ENCODE assay signal across 11 cellular contexts in the genomic region with DNA sequence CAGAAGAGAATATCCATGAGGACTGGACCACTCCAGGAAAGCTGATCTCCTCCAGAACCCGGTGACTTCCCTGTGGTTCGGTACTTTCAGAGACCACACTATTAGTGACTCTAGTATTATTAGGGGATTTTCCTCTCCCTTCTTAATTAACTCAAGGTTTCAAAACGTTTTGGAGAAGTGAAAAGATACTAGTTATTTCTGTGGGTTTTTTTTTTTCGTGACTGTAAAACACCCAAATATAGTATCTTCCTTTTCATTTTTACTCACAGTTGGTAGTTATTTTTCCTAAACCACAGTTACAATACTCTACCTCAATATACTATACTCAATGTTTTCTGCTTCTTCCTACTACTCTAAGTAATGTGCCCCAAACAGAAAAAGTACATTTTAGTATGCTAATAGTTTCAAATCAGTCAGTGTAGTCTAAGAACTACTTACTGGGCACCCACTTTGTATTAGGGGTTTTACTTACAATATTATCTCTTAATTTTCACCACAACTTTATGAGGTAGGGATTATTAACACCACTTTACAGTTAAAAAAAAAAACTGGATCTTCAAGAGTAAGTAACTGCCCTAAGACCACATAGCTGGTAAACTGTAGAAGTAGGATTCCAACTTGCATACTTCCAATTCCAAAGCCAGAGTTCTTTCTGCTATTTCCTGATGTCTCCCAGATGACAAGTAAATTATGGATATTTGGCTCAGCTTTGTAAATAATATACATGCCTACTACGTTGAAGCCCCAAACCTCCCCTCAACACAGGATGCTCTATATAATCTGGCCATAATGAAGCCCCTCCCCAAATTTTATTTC. TPM values are rescaled to one million over a fixed set of nuclear protein-coding genes. Genes with fewer than 3 reads are reported as not detected.
A peak's percentile ranks its signal among the peaks of the same experiment; 100 is the strongest.
DNase-seq lines count a peak whose midpoint lies in the region; ATAC-seq and TF ChIP-seq lines count a peak whose summit lies in the region.
"Had no signal": no experiment of that assay in that cellular context is flagged by ENCODE, and none has a peak within 500 bp of the region (broad histone marks: within the 10 kb centered on the region; RNA-seq: fewer than 3 reads in every experiment).

No MANE protein-coding gene starts in this region.

- peaks cover 67% of the 10 kb centered on the region for H3K4me1 Mint-ChIP-seq in activated CD4-positive, alpha-beta T cell treated with anti-CD3 and anti-CD28 coated beads for 36 hours
- H3K4me1 Mint-ChIP-seq in stimulated activated effector memory CD8-positive, alpha-beta T cell treated with anti-CD3 and anti-CD28 coated beads, Interleukin-12 subunit alpha, Interleukin-12 subunit beta, amount 100 ng/mL, for 72 hours: peaks cover 33% of the 10 kb centered on the region

- WGBS in stomach, 5 donors: 55 to 72% (median 62%) methylated on average over 5 of the region's 5 CpGs

- no peaks in the 10 kb centered on the region for H3K27me3 ChIP-seq in stomach

- no peak for TF ChIP-seq EP300 in stomach (IDR thresholded peaks at IDR 0.05)

- peak; percentile 38 for ATAC-seq in activated CD4-positive, alpha-beta T cell treated with anti-CD3 and anti-CD28 coated beads for 36 hours
- ATAC-seq in GM21825 (IDR thresholded peaks at IDR 0.05; ENCODE audit: unreplicated experiment) (peak; percentile 57), HG03558 (IDR thresholded peaks at IDR 0.05; ENCODE audit: extremely low read depth, unreplicated experiment) (peak; percentile 53)
- ATAC-seq in stimulated activated effector memory CD8-positive, alpha-beta T cell treated with anti-CD3 and anti-CD28 coated beads, Interleukin-12 subunit alpha, Interleukin-12 subunit beta, amount 100 ng/mL, for 72 hours: peak; percentile 72

- no peaks in the 10 kb centered on the region for H3K9me3 Mint-ChIP-seq in activated CD4-positive, alpha-beta T cell treated with anti-CD3 and anti-CD28 coated beads for 36 hours (ENCODE audit: low read depth)
- H3K9me3 Mint-ChIP-seq in stimulated activated effector memory CD8-positive, alpha-beta T cell treated with anti-CD3 and anti-CD28 coated beads, Interleukin-12 subunit alpha, Interleukin-12 subunit beta, amount 100 ng/mL, for 72 hours: no peaks in the 10 kb centered on the region
- H3K9me3 Mint-ChIP-seq: activated T-cell treated with anti-CD3 and anti-CD28 coated beads, Interleukin-2, amount 50 U/mL, for 4 hours had no signal

- no peak for DNase-seq in activated CD4-positive, alpha-beta T cell treated with anti-CD3 and anti-CD28 coated beads for 36 hours
- DNase-seq in activated CD4-positive, alpha-beta T cell treated with anti-CD3 and anti-CD28 coated beads, Interleukin-2, amount 50 U/mL, for 48 hours: no peak
- no peak for DNase-seq in stimulated activated effector memory CD8-positive, alpha-beta T cell treated with anti-CD3 and anti-CD28 coated beads, Interleukin-12 subunit alpha, Interleukin-12 subunit beta, amount 100 ng/mL, for 72 hours (ENCODE audit: low spot score in 2 of 2)
- DNase-seq in stomach: no peak
- no peak for DNase-seq in COLO668 (lab: John Stamatoyannopoulos, UW; ENCODE audit: unreplicated experiment)
- DNase-seq in dedifferentiated amniotic fluid mesenchymal stem cell (ENCODE audit: extremely low spot score): no peak
- DNase-seq: activated T-cell treated with anti-CD3 and anti-CD28 coated beads, Interleukin-2, amount 50 U/mL, for 4 hours; NK-92 treated with Interleukin-12 subunit alpha and Interleukin-12 subunit beta, amount 100 ng/mL, for 24 hours had no signal

- H3K27ac ChIP-seq in stomach: no peak overlapping the region

- CTCF ChIA-PET in activated CD4-positive, alpha-beta T cell treated with anti-CD3 and anti-CD28 coated beads for 36 hours (lab: Charles Lee): no interaction called here

- TF ChIP-seq POLR2A in stomach (IDR thresholded peaks at IDR 0.05): no peak

- no peak overlapping the region for H3K4me3 Mint-ChIP-seq in activated CD4-positive, alpha-beta T cell treated with anti-CD3 and anti-CD28 coated beads for 36 hours
- H3K4me3 Mint-ChIP-seq in stimulated activated effector memory CD8-positive, alpha-beta T cell treated with anti-CD3 and anti-CD28 coated beads, Interleukin-12 subunit alpha, Interleukin-12 subunit beta, amount 100 ng/mL, for 72 hours: peak overlapping the region; percentile 22
- H3K4me3 Mint-ChIP-seq: activated T-cell treated with anti-CD3 and anti-CD28 coated beads, Interleukin-2, amount 50 U/mL, for 4 hours; neural crest cell had no signal

- H3K36me3 ChIP-seq in stomach: no peaks in the 10 kb centered on the region

- peaks cover 2% of the 10 kb centered on the region for H3K36me3 Mint-ChIP-seq in activated CD4-positive, alpha-beta T cell treated with anti-CD3 and anti-CD28 coated beads for 36 hours (ENCODE audit: low read depth)
- no peaks in the 10 kb centered on the region for H3K36me3 Mint-ChIP-seq in stimulated activated effector memory CD8-positive, alpha-beta T cell treated with anti-CD3 and anti-CD28 coated beads, Interleukin-12 subunit alpha, Interleukin-12 subunit beta, amount 100 ng/mL, for 72 hours

- no peak overlapping the region for H3K4me3 ChIP-seq in stomach

- H3K4me1 ChIP-seq in stomach: no peaks in the 10 kb centered on the region

- intact Hi-C loops in activated CD4-positive, alpha-beta T cell treated with anti-CD3 and anti-CD28 coated beads for 36 hours (cut with DNase I, micrococcal nuclease): loop anchor here (2.0 to 5.0 kb wide), 2 partner anchors 45 to 78 kb away; a partner anchor contains a TSS
- intact Hi-C loops in stomach (cut with DNase I; ENCODE audit: low total_unique reads): no loop called here

- TF ChIP-seq CTCF in stomach (IDR thresholded peaks at IDR 0.05): no peak

- peaks cover 0 to 7% (median 0%) of the 10 kb centered on the region in 4 donors for H3K9me3 ChIP-seq in stomach

- H3K27me3 Mint-ChIP-seq in activated CD4-positive, alpha-beta T cell treated with anti-CD3 and anti-CD28 coated beads for 36 hours: no peaks in the 10 kb centered on the region

- peak overlapping the region; percentile 82 for H3K27ac Mint-ChIP-seq in activated CD4-positive, alpha-beta T cell treated with anti-CD3 and anti-CD28 coated beads for 36 hours
- H3K27ac Mint-ChIP-seq in stimulated activated effector memory CD8-positive, alpha-beta T cell treated with anti-CD3 and anti-CD28 coated beads, Interleukin-12 subunit alpha, Interleukin-12 subunit beta, amount 100 ng/mL, for 72 hours: peak overlapping the region; percentile 14

- POLR2A ChIA-PET in activated CD4-positive, alpha-beta T cell treated with anti-CD3 and anti-CD28 coated beads for 36 hours (lab: Charles Lee): no interaction called here

RNA-seq across cellular contexts. Expression of a gene that starts 45.0 kb away (rescaled TPM):
- total RNA-seq in activated CD4-positive, alpha-beta T cell treated with anti-CD3 and anti-CD28 coated beads for 36 hours: 10 to 100 TPM; 16.3 to 19.2 TPM
- total RNA-seq in stomach: 10 to 100 TPM in 4 of 5 donors, under 1 TPM in 1; 0.29 to 25.6 (median 17.9) TPM
- polyA plus RNA-seq in stomach: 1 to 10 TPM in 2 of 3 donors, under 1 TPM in 1; 0.76 to 3.0 (median 2.2) TPM
